ENCODE assay signal across 1 cellular context in genomic region chr3:52455283-52456168, GRCh38.
A peak's percentile ranks its signal among the peaks of the same experiment; 100 is the strongest.
TF ChIP-seq lines count a peak whose summit lies in the region.

TSS of gene NISCH (plus strand) at chr3:52455604. CDS start at chr3:52455642, 38 bp downstream.

TF ChIP-seq in HepG2, 621 proteins besides CTCF, POLR2A, EP300 and RAD21 (continued from another document and continues in another):
- TF ChIP-seq, protein P1, sequence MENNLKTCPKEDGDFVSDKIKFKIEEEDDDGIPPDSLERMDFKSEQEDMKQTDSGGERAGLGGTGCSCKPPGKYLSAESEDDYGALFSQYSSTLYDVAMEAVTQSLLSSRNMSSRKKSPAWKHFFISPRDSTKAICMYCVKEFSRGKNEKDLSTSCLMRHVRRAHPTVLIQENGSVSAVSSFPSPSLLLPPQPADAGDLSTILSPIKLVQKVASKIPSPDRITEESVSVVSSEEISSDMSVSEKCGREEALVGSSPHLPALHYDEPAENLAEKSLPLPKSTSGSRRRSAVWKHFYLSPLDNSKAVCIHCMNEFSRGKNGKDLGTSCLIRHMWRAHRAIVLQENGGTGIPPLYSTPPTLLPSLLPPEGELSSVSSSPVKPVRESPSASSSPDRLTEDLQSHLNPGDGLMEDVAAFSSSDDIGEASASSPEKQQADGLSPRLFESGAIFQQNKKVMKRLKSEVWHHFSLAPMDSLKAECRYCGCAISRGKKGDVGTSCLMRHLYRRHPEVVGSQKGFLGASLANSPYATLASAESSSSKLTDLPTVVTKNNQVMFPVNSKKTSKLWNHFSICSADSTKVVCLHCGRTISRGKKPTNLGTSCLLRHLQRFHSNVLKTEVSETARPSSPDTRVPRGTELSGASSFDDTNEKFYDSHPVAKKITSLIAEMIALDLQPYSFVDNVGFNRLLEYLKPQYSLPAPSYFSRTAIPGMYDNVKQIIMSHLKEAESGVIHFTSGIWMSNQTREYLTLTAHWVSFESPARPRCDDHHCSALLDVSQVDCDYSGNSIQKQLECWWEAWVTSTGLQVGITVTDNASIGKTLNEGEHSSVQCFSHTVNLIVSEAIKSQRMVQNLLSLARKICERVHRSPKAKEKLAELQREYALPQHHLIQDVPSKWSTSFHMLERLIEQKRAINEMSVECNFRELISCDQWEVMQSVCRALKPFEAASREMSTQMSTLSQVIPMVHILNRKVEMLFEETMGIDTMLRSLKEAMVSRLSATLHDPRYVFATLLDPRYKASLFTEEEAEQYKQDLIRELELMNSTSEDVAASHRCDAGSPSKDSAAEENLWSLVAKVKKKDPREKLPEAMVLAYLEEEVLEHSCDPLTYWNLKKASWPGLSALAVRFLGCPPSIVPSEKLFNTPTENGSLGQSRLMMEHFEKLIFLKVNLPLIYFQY (CRISPR knock-in tag; IDR thresholded peaks at IDR 0.05; ENCODE audit: borderline replicate concordance), result no peak
- TF ChIP-seq TBX2 (CRISPR knock-in tag; IDR thresholded peaks at IDR 0.05; ENCODE audit: borderline replicate concordance), result peak; percentile 84
- peak; percentile 78 for TF ChIP-seq KDM5B (CRISPR knock-in tag; IDR thresholded peaks at IDR 0.05; ENCODE audit: borderline replicate concordance)
- TF ChIP-seq ATF2 (CRISPR knock-in tag; IDR thresholded peaks at IDR 0.05), result 0 out of 2 replicates have a peak, but pooled peaks have one; percentile 37
- TF ChIP-seq, protein P2, sequence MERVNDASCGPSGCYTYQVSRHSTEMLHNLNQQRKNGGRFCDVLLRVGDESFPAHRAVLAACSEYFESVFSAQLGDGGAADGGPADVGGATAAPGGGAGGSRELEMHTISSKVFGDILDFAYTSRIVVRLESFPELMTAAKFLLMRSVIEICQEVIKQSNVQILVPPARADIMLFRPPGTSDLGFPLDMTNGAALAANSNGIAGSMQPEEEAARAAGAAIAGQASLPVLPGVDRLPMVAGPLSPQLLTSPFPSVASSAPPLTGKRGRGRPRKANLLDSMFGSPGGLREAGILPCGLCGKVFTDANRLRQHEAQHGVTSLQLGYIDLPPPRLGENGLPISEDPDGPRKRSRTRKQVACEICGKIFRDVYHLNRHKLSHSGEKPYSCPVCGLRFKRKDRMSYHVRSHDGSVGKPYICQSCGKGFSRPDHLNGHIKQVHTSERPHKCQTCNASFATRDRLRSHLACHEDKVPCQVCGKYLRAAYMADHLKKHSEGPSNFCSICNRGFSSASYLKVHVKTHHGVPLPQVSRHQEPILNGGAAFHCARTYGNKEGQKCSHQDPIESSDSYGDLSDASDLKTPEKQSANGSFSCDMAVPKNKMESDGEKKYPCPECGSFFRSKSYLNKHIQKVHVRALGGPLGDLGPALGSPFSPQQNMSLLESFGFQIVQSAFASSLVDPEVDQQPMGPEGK (CRISPR knock-in tag; IDR thresholded peaks at IDR 0.05), result peak; percentile 81
- TF ChIP-seq ZBTB8A (CRISPR knock-in tag; IDR thresholded peaks at IDR 0.05; ENCODE audit: borderline replicate concordance, low read depth), result no peak
- TF ChIP-seq IRX3 (CRISPR knock-in tag; IDR thresholded peaks at IDR 0.05; ENCODE audit: borderline replicate concordance, low read depth), result 0 out of 2 replicates have a peak, but pooled peaks have one; percentile 14
- TF ChIP-seq, protein P3, sequence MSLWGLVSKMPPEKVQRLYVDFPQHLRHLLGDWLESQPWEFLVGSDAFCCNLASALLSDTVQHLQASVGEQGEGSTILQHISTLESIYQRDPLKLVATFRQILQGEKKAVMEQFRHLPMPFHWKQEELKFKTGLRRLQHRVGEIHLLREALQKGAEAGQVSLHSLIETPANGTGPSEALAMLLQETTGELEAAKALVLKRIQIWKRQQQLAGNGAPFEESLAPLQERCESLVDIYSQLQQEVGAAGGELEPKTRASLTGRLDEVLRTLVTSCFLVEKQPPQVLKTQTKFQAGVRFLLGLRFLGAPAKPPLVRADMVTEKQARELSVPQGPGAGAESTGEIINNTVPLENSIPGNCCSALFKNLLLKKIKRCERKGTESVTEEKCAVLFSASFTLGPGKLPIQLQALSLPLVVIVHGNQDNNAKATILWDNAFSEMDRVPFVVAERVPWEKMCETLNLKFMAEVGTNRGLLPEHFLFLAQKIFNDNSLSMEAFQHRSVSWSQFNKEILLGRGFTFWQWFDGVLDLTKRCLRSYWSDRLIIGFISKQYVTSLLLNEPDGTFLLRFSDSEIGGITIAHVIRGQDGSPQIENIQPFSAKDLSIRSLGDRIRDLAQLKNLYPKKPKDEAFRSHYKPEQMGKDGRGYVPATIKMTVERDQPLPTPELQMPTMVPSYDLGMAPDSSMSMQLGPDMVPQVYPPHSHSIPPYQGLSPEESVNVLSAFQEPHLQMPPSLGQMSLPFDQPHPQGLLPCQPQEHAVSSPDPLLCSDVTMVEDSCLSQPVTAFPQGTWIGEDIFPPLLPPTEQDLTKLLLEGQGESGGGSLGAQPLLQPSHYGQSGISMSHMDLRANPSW (CRISPR knock-in tag; IDR thresholded peaks at IDR 0.05; ENCODE audit: borderline replicate concordance), result no peak
- TF ChIP-seq, protein P4, sequence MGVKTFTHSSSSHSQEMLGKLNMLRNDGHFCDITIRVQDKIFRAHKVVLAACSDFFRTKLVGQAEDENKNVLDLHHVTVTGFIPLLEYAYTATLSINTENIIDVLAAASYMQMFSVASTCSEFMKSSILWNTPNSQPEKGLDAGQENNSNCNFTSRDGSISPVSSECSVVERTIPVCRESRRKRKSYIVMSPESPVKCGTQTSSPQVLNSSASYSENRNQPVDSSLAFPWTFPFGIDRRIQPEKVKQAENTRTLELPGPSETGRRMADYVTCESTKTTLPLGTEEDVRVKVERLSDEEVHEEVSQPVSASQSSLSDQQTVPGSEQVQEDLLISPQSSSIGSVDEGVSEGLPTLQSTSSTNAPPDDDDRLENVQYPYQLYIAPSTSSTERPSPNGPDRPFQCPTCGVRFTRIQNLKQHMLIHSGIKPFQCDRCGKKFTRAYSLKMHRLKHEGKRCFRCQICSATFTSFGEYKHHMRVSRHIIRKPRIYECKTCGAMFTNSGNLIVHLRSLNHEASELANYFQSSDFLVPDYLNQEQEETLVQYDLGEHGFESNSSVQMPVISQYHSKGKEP (CRISPR knock-in tag; IDR thresholded peaks at IDR 0.05), result no peak
- no peak for TF ChIP-seq ZNF124 (CRISPR knock-in tag; IDR thresholded peaks at IDR 0.05)
- TF ChIP-seq GTF3A (CRISPR knock-in tag; conservative IDR thresholded peaks at IDR 0.05), result no peak
- no peak for TF ChIP-seq ZBTB34 (CRISPR knock-in tag; IDR thresholded peaks at IDR 0.05)
- TF ChIP-seq, protein P5, sequence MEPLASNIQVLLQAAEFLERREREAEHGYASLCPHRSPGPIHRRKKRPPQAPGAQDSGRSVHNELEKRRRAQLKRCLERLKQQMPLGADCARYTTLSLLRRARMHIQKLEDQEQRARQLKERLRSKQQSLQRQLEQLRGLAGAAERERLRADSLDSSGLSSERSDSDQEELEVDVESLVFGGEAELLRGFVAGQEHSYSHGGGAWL (CRISPR knock-in tag; IDR thresholded peaks at IDR 0.05), result no peak
- TF ChIP-seq, protein P6, sequence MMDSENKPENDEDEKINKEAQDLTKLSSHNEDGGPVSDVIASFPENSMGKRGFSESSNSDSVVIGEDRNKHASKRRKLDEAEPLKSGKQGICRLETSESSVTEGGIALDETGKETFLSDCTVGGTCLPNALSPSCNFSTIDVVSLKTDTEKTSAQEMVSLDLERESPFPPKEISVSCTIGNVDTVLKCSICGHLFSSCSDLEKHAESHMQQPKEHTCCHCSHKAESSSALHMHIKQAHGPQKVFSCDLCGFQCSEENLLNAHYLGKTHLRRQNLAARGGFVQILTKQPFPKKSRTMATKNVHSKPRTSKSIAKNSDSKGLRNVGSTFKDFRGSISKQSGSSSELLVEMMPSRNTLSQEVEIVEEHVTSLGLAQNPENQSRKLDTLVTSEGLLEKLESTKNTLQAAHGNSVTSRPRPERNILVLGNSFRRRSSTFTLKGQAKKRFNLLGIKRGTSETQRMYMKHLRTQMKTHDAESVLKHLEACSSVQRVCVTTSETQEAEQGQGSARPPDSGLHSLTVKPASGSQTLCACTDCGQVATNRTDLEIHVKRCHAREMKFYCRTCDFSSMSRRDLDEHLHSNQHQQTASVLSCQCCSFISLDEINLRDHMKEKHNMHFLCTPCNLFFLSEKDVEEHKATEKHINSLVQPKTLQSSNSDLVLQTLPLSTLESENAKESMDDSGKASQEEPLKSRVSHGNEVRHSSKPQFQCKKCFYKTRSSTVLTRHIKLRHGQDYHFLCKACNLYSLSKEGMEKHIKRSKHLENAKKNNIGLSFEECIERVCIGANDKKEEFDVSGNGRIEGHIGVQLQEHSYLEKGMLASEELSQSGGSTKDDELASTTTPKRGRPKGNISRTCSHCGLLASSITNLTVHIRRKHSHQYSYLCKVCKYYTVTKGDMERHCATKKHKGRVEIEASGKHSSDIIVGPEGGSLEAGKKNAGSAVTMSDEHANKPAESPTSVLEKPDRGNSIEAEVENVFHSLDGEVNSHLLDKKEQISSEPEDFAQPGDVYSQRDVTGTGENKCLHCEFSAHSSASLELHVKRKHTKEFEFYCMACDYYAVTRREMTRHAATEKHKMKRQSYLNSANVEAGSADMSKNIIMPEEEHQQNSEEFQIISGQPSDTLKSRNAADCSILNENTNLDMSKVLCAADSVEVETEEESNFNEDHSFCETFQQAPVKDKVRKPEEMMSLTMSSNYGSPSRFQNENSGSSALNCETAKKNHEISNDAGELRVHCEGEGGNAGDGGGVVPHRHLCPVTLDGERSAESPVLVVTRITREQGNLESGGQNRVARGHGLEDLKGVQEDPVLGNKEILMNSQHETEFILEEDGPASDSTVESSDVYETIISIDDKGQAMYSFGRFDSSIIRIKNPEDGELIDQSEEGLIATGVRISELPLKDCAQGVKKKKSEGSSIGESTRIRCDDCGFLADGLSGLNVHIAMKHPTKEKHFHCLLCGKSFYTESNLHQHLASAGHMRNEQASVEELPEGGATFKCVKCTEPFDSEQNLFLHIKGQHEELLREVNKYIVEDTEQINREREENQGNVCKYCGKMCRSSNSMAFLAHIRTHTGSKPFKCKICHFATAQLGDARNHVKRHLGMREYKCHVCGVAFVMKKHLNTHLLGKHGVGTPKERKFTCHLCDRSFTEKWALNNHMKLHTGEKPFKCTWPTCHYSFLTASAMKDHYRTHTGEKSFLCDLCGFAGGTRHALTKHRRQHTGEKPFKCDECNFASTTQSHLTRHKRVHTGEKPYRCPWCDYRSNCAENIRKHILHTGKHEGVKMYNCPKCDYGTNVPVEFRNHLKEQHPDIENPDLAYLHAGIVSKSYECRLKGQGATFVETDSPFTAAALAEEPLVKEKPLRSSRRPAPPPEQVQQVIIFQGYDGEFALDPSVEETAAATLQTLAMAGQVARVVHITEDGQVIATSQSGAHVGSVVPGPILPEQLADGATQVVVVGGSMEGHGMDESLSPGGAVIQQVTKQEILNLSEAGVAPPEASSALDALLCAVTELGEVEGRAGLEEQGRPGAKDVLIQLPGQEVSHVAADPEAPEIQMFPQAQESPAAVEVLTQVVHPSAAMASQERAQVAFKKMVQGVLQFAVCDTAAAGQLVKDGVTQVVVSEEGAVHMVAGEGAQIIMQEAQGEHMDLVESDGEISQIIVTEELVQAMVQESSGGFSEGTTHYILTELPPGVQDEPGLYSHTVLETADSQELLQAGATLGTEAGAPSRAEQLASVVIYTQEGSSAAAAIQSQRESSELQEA (CRISPR knock-in tag; IDR thresholded peaks at IDR 0.05; ENCODE audit: not compliant biosample characterization), result no peak
- no peak for TF ChIP-seq ZNF839 (CRISPR knock-in tag; IDR thresholded peaks at IDR 0.05; ENCODE audit: borderline replicate concordance)
- TF ChIP-seq, protein P7, sequence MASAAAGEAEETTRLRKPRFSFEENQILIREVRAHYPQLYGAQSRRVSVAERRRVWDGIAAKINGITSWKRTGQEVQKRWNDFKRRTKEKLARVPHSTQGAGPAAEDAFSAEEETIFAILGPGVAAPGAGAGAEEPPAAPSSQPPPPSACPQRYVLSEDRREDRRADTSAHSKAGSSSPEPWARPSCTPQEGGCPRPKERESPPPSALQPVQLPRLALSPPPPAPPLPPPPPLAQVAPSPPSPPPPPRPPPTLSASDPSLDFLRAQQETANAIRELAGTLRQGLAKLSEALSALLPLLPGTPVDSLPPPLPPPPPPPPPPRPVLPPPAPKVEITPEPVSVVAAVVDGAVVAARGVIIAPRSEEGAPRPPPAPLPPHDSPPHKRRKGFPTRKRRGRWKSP (CRISPR knock-in tag; IDR thresholded peaks at IDR 0.05), result peak; percentile 62
- TF ChIP-seq ZNF251 (CRISPR knock-in tag; IDR thresholded peaks at IDR 0.05), result no peak
- no peak for TF ChIP-seq ATM (IDR thresholded peaks at IDR 0.05; ENCODE audit: borderline replicate concordance)
- TF ChIP-seq KLF11 (CRISPR knock-in tag; IDR thresholded peaks at IDR 0.05), result 0 out of 2 replicates have a peak, but pooled peaks have one; percentile 27
- no peak for TF ChIP-seq MAF1 (CRISPR knock-in tag; IDR thresholded peaks at IDR 0.05; ENCODE audit: borderline replicate concordance)
